1 cellular context compared by ENCODE assay signal in genomic region chr5:137730331-137730730, GRCh38.
TF ChIP-seq lines count a peak whose summit lies in the region.

No MANE protein-coding gene starts in this region.

TF ChIP-seq in IMR-90, 13 proteins besides CTCF, POLR2A, EP300 and RAD21 (continued from another document):
- TF ChIP-seq RCOR1 (IDR thresholded peaks at IDR 0.05; ENCODE audit: insufficient replicate concordance, low read length) (no peak), USF2 (IDR thresholded peaks at IDR 0.05; ENCODE audit: low read depth, low read length) (no peak), CEBPB (IDR thresholded peaks at IDR 0.05; ENCODE audit: low read depth, low read length) (no peak), FOS (IDR thresholded peaks at IDR 0.05; ENCODE audit: low read depth, low read length) (no peak), CHD1 (IDR thresholded peaks at IDR 0.05; ENCODE audit: low read depth, low read length) (no peak), RFX5 (IDR thresholded peaks at IDR 0.05; ENCODE audit: low read depth, low read length) (no peak), NFE2L2 (IDR thresholded peaks at IDR 0.05; ENCODE audit: low read depth, low read length) (no peak), MAZ (IDR thresholded peaks at IDR 0.05; ENCODE audit: borderline replicate concordance, low read depth, low read length) (no peak), MXI1 (IDR thresholded peaks at IDR 0.05; ENCODE audit: borderline replicate concordance, low read depth, low read length) (no peak)
